ENCODE assay signal across 14 cellular contexts in genomic region chr4:118776166-118776954, GRCh38. TPM values are rescaled to one million over a fixed set of nuclear protein-coding genes. Genes with fewer than 3 reads are reported as not detected.
DNase-seq lines count a peak whose midpoint lies in the region; ATAC-seq, FAIRE-seq and TF ChIP-seq lines count a peak whose summit lies in the region.
"Had no signal": no experiment of that assay in that cellular context is flagged by ENCODE, and none has a peak within 500 bp of the region (broad histone marks: within the 10 kb centered on the region; RNA-seq: fewer than 3 reads in every experiment).

No MANE protein-coding gene starts in this region.

- ATAC-seq in heart left ventricle = peak in 3 of 4 donors; percentile 18 to 56 (median 34)
- ATAC-seq: activated CD4-positive, alpha-beta T cell treated with anti-CD3 and anti-CD28 coated beads for 36 hours had no signal

- FAIRE-seq in keratinocyte (lab: Jason Lieb, UNC) = peak; percentile 32

- H3K9ac ChIP-seq in keratinocyte (ENCODE audit: control insufficient read depth, extremely low read depth, insufficient read depth, low read length) = no peak overlapping the region

- H3K9me3 ChIP-seq in heart left ventricle (peaks cover 0 to 13% (median 0%) of the 10 kb centered on the region in 12 donors), keratinocyte (ENCODE audit: control insufficient read depth, low read depth, low read length) (no peaks in the 10 kb centered on the region), uterus (no peaks in the 10 kb centered on the region)

- H3K4me1 ChIP-seq in heart left ventricle (peaks cover 4 to 59% (median 42%) of the 10 kb centered on the region in 12 donors), keratinocyte (ENCODE audit: control insufficient read depth, extremely low read depth, insufficient read depth, low read length) (peaks cover 30% of the 10 kb centered on the region), uterus (peaks cover 0 to 5% of the 10 kb centered on the region in 2 donors)

- no peak for TF ChIP-seq POLR2A in heart left ventricle (IDR thresholded peaks at IDR 0.05)
- no peak for TF ChIP-seq POLR2A in uterus (IDR thresholded peaks at IDR 0.05)

- H3K79me2 ChIP-seq in keratinocyte (ENCODE audit: control insufficient read depth, insufficient read depth, low read length) = no peaks in the 10 kb centered on the region

- 35 to 65% (median 47%) methylated on average over 1 of the region's 1 CpG for WGBS in heart left ventricle, 4 donors

- peak overlapping the region in 8 of 12 donors; percentile 1 to 57 (median 14) for H3K27ac ChIP-seq in heart left ventricle
- no peak overlapping the region for H3K27ac ChIP-seq in keratinocyte (ENCODE audit: control insufficient read depth, insufficient read depth, low read length)
- peak overlapping the region; percentile 55 to 97 for H3K27ac ChIP-seq in uterus

- TF ChIP-seq CTCF in heart left ventricle (IDR thresholded peaks at IDR 0.05) = no peak
- no peak for TF ChIP-seq CTCF in cardiac fibroblast (IDR thresholded peaks at IDR 0.05; ENCODE audit: low read depth, low read length)
- no peak for TF ChIP-seq CTCF in keratinocyte (optimal IDR thresholded peaks at IDR 0.05 in 1 of 3, IDR thresholded peaks at IDR 0.05 in 1 of 3, conservative IDR thresholded peaks at IDR 0.05 in 1 of 3; ENCODE audit: extremely low read depth in 1 of 3, insufficient read depth in 2 of 3, low read length in 3 of 3)
- no peak for TF ChIP-seq CTCF in uterus (IDR thresholded peaks at IDR 0.05)

- dilution Hi-C loops in keratinocyte (cut with MboI; ENCODE audit: extremely low pct_ligation_motif_present, low sequenced_read_pairs) = no loop called here

- H3K9me1 ChIP-seq in keratinocyte (ENCODE audit: control insufficient read depth, extremely low read depth, insufficient read depth, low read length) = no peaks in the 10 kb centered on the region

- H3K27me3 ChIP-seq in heart left ventricle (no peaks in the 10 kb centered on the region), keratinocyte (ENCODE audit: control insufficient read depth, extremely low read depth, insufficient read depth, low read length) (no peaks in the 10 kb centered on the region), uterus (no peaks in the 10 kb centered on the region)

- H4K20me1 ChIP-seq in keratinocyte (ENCODE audit: control insufficient read depth, extremely low read depth, insufficient read depth, low read length) = no peaks in the 10 kb centered on the region

- H3K36me3 ChIP-seq in heart left ventricle (peaks cover 0 to under 1% (median 0%) of the 10 kb centered on the region in 9 donors), keratinocyte (ENCODE audit: control insufficient read depth in 2 of 2, extremely low read depth in 1 of 2, insufficient read depth in 2 of 2, low read length in 2 of 2) (no peaks in the 10 kb centered on the region), uterus (no peaks in the 10 kb centered on the region)

- H2AFZ ChIP-seq in keratinocyte (ENCODE audit: control insufficient read depth, low read length) = no peak overlapping the region

- H3K4me2 ChIP-seq in keratinocyte (ENCODE audit: control insufficient read depth, extremely low read depth, insufficient read depth, low read depth, low read length) = no peak overlapping the region

- intact Hi-C loops in heart left ventricle (cut with DNase I) (loop anchor here in 1 of 10 donors (10.0 kb wide), 1 partner anchor 508 kb away; no protein-coding TSS in a partner anchor), cardiac septum (cut with DNase I) (no loop called here), uterus (cut with DNase I; ENCODE audit: low total_unique reads) (no loop called here)

- DNase-seq in heart left ventricle (no peak), cardiac septum (ENCODE audit: low spot score) (no peak), cardiac fibroblast (ENCODE audit: low read depth in 2 of 2) (peak; percentile 73 to 83), keratinocyte (ENCODE audit: low read depth, low spot score) (no peak), uterus (no peak), NCI-H524 treated with DMSO at 0.1 percent for 48 hours (lab: John Stamatoyannopoulos, UW) (no peak), NCI-H345 (lab: John Stamatoyannopoulos, UW) (no peak), DMS79 (lab: John Stamatoyannopoulos, UW) (no peak)
- DNase-seq: ACHN; activated CD4-positive, alpha-beta T cell treated with anti-CD3 and anti-CD28 coated beads for 36 hours; kidney glomerular epithelial cell; natural killer cell; NCI-H1105 treated with DMSO at 0.1 percent for 48 hours; stimulated activated CD4-positive, alpha-beta T cell treated with anti-CD3 and anti-CD28 coated beads, Interleukin-12 subunit alpha, Interleukin-12 subunit beta, amount 100 ng/mL, for 4 hours had no signal

- H3K4me3 ChIP-seq in heart left ventricle (no peak overlapping the region), cardiac fibroblast (replicated peaks in 1 of 2; ENCODE audit: low read depth in 2 of 2, low read length in 2 of 2) (no peak overlapping the region), keratinocyte (ENCODE audit: control insufficient read depth in 2 of 3, extremely low read depth in 1 of 3, insufficient read depth in 2 of 3, low read depth in 1 of 3, low read length in 3 of 3) (no peak overlapping the region), uterus (no peak overlapping the region)

RNA-seq across cellular contexts. Expression of gene SEC24D, which starts 59.6 kb away (rescaled TPM):
- 10 to 100 TPM; 13.3 to 36.4 (median 14.8) TPM for total RNA-seq in heart left ventricle
- polyA plus RNA-seq in heart left ventricle = 10 to 100 TPM in 1 of 2 donors, 1 to 10 TPM in 1; 3.1 to 19.0 TPM
- total RNA-seq in cardiac septum = 23.7 TPM
- polyA plus RNA-seq in keratinocyte = 17.7 to 27.9 TPM (median 24.9 TPM) in 3 replicates
- 5.2 TPM for polyA plus RNA-seq in keratinocyte (2011; ENCODE audit: low read depth)
- 13.4 and 26.7 TPM in 2 replicates for polyA plus RNA-seq in keratinocyte (2011; cell fraction: cytosol; rRNA removed)
- 43.2 TPM in 2 replicates for polyA plus RNA-seq in keratinocyte (2011; cell fraction: nucleus; rRNA removed)
- polyA plus RNA-seq in keratinocyte (2012; ENCODE audit: low replicate concordance) = 9.8 and 25.3 TPM in 2 replicates
- polyA minus RNA-seq in keratinocyte = 16.0 to 54.7 TPM (median 40.7 TPM) in 3 replicates
- polyA minus RNA-seq in keratinocyte (2011; cell fraction: cytosol; rRNA and poly(A)+ RNA removed) = 15.7 TPM
- 29.1 and 64.8 TPM in 2 replicates for polyA minus RNA-seq in keratinocyte (2011; cell fraction: nucleus; rRNA and poly(A)+ RNA removed)
- 100 to 1,000 TPM in 1 of 4 donors, 10 to 100 TPM in 3; 26.1 to 107 (median 61.0) TPM for total RNA-seq in uterus

Comparison
In these comparisons a context has a peak if more than half of its experiments do, and no peak if none do; other contexts are left out.
1. DNase-seq: peak in cardiac fibroblast (2 of 2); none in heart left ventricle (0 of 5), cardiac septum (single experiment), keratinocyte (single experiment), uterus (0 of 2), NCI-H524 treated with DMSO at 0.1 percent for 48 hours (single experiment), NCI-H345 (single experiment) and DMS79 (single experiment).